In the genomic region with DNA sequence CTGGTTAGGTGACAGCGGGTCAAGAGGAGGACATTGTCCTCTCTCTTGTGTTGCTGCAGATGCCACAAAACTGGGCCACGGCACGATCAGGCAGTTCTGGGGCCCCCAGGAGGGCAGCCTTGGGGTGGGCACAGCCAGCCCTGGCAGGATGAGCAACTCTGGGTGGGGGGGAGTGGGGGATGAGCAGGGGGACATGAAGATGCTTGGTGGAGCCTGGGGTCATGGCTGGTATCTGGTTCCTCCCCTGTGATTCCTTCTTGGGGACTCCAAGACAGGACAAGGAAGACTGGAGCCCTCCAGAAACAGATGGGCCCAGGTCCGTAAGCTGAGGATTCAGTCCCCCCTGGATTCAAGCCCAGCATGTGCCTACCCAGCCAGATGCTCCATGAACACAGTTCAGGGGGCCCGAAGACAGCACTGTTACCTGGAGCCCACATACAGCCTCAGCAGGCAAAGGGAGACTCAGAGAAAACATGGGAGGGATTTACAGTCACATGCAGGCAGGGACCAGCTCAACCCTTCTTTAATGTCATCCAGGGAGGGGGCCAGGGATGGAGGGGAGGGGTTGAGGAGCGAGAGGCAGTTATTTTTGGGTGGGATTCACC, we compare ENCODE assay signal across 16 cellular contexts. TPM values are rescaled to one million over a fixed set of nuclear protein-coding genes. Genes with fewer than 3 reads are reported as not detected.
DNase-seq lines count a peak whose midpoint lies in the region; ATAC-seq, FAIRE-seq and TF ChIP-seq lines count a peak whose summit lies in the region.
"Had no signal": no experiment of that assay in that cellular context is flagged by ENCODE, and none has a peak within 500 bp of the region (broad histone marks: within the 10 kb centered on the region; RNA-seq: fewer than 3 reads in every experiment).

No MANE protein-coding gene starts in this region.

- peaks cover 36% of the 10 kb centered on the region for H3K4me1 Mint-ChIP-seq in activated T-helper 17 cell treated with anti-CD3 and anti-CD28 coated beads, Interleukin-2, amount 50 U/mL, for 72 hours
- H3K4me1 Mint-ChIP-seq: CD8-positive, alpha-beta memory T cell had no signal

- H3K27me3 Mint-ChIP-seq in activated T-helper 17 cell treated with anti-CD3 and anti-CD28 coated beads, Interleukin-2, amount 50 U/mL, for 72 hours: peaks cover 4% of the 10 kb centered on the region

- H3K4me3 Mint-ChIP-seq in activated T-helper 17 cell treated with anti-CD3 and anti-CD28 coated beads, Interleukin-2, amount 50 U/mL, for 72 hours: peak overlapping the region; percentile 82
- H3K4me3 Mint-ChIP-seq: CD8-positive, alpha-beta memory T cell had no signal

- H2AFZ ChIP-seq in HepG2 (ENCODE audit: low read length): no peak overlapping the region

- H3K27me3 ChIP-seq in HepG2 (ENCODE audit: control insufficient read depth in 1 of 2, insufficient read depth in 2 of 2, low read length in 2 of 2) (no peaks in the 10 kb centered on the region), neutrophil (no peaks in the 10 kb centered on the region)

- in situ Hi-C loops in HepG2 (cut with HindIII; ENCODE audit: extremely low pct_ligation_motif_present, low pct_unique_long_range_greater_than_20kb): loop anchor here (5.0 kb wide), 1 partner anchor 34 kb away; no protein-coding TSS in a partner anchor

- TF ChIP-seq CTCF in HepG2 (CRISPR knock-in tag; IDR thresholded peaks at IDR 0.05): no peak
- no peak for TF ChIP-seq CTCF in neutrophil (IDR thresholded peaks at IDR 0.05)

- CTCF ChIA-PET in HepG2 (lab: Yijun Ruan, JAX; ENCODE audit: low intra/inter-chr PET ratio, low total read pairs): interaction anchor here (1.1 kb wide), 1 partner anchor 35 kb away, joined by 4 read pairs; no protein-coding TSS in a partner anchor

- TF ChIP-seq EP300 in HepG2 (IDR thresholded peaks at IDR 0.05; ENCODE audit: low read depth in 2 of 2, low read length in 2 of 2): no peak
- no peak for TF ChIP-seq EP300 in HepG2 (CRISPR knock-in tag; IDR thresholded peaks at IDR 0.05; ENCODE audit: borderline replicate concordance)

- H3K27ac ChIP-seq in HepG2 (ENCODE audit: extremely low read length, insufficient read depth, low read length): peak overlapping the region; percentile 41
- peak overlapping the region; percentile 63 for H3K27ac ChIP-seq in neutrophil
- H3K27ac ChIP-seq: 22Rv1 had no signal

- no peak for ATAC-seq in activated T-helper 17 cell treated with anti-CD3 and anti-CD28 coated beads, Interleukin-2, amount 50 U/mL, for 72 hours (replicated peaks)
- ATAC-seq in HepG2: no peak

- WGBS in HepG2 (ENCODE audit: low lambda C conversion rate): 96% methylated on average over 4 of the region's 6 CpGs

- peak; percentile 37 for DNase-seq in DMS 273 (lab: John Stamatoyannopoulos, UW; ENCODE audit: unreplicated experiment)
- DNase-seq in DMS 273 treated with DMSO at 0.1 percent for 48 hours (lab: John Stamatoyannopoulos, UW): no peak
- DNase-seq in HepG2 (ENCODE audit: low spot score): no peak
- DNase-seq in NCI-H187 treated with DMSO at 0.1 percent for 48 hours (lab: John Stamatoyannopoulos, UW): no peak
- DNase-seq in pons (ENCODE audit: low spot score): no peak
- no peak for DNase-seq in GOT3 (lab: John Stamatoyannopoulos, UW)
- DNase-seq: Caco-2; CD8-positive, alpha-beta memory T cell had no signal

- peaks cover 43% of the 10 kb centered on the region for H3K36me3 Mint-ChIP-seq in activated T-helper 17 cell treated with anti-CD3 and anti-CD28 coated beads, Interleukin-2, amount 50 U/mL, for 72 hours (ENCODE audit: low read depth)
- H3K36me3 Mint-ChIP-seq: CD8-positive, alpha-beta memory T cell had no signal

- H3K4me1 ChIP-seq in HepG2 (ENCODE audit: insufficient read depth, low read length) (peaks cover 100% of the 10 kb centered on the region), neutrophil (ENCODE audit: control insufficient read depth in 1 of 2, insufficient read depth in 1 of 2, low read depth in 1 of 2, low read length in 1 of 2) (peaks cover 11 to 14% of the 10 kb centered on the region in 2 experiments)
- H3K4me1 ChIP-seq: Caco-2 had no signal

- H3K9me3 ChIP-seq in HepG2 (ENCODE audit: low read length) (no peaks in the 10 kb centered on the region), neutrophil (peaks cover 5% of the 10 kb centered on the region)
- H3K9me3 ChIP-seq: Caco-2 had no signal

- TF ChIP-seq RAD21 in HepG2 (CRISPR knock-in tag; IDR thresholded peaks at IDR 0.05): no peak

- no peak for FAIRE-seq in HepG2 (lab: Jason Lieb, UNC)
- FAIRE-seq: H54 had no signal

- no peak overlapping the region for H3K9ac ChIP-seq in HepG2 (ENCODE audit: insufficient read depth, low read depth, low read length)

- intact Hi-C loops in HepG2 (cut with micrococcal nuclease; ENCODE audit: unreplicated experiment): loop anchor here (1.0 to 10.0 kb wide), 4 partner anchors 33 to 243 kb away; no protein-coding TSS in a partner anchor

- POLR2A ChIA-PET in HepG2 (lab: Yijun Ruan, JAX): interaction anchor here (0.8 to 5.4 kb wide), 13 partner anchors 8 to 221 kb away, joined by 3 to 88 read pairs (median 6); partner anchors contain the start of genes SERPINA1 and SERPINA6

- peaks cover 29 to 49% of the 10 kb centered on the region in 2 experiments for H3K36me3 ChIP-seq in HepG2 (replicated peaks in 1 of 2; ENCODE audit: control insufficient read depth in 1 of 2, insufficient read depth in 2 of 2, low read length in 2 of 2)
- H3K36me3 ChIP-seq in neutrophil: peaks cover 72% of the 10 kb centered on the region

- H4K20me1 ChIP-seq in HepG2 (ENCODE audit: insufficient read depth, low read length): peaks cover 63% of the 10 kb centered on the region

- peaks cover 4% of the 10 kb centered on the region for H3K9me3 Mint-ChIP-seq in activated T-helper 17 cell treated with anti-CD3 and anti-CD28 coated beads, Interleukin-2, amount 50 U/mL, for 72 hours
- H3K9me3 Mint-ChIP-seq: CD8-positive, alpha-beta memory T cell had no signal

- H3K4me3 ChIP-seq in HepG2 (replicated peaks in 1 of 3; ENCODE audit: insufficient read depth in 1 of 3, low read depth in 2 of 3, low read length in 3 of 3) (no peak overlapping the region), neutrophil (ENCODE audit: low read depth in 1 of 2, low read length in 1 of 2) (no peak overlapping the region)

- H3K27ac Mint-ChIP-seq in activated T-helper 17 cell treated with anti-CD3 and anti-CD28 coated beads, Interleukin-2, amount 50 U/mL, for 72 hours: peak overlapping the region; percentile 84
- H3K27ac Mint-ChIP-seq: CD8-positive, alpha-beta memory T cell had no signal

- no TSS peak for BruUV-seq in HepG2 (replicated peaks; lab: Mats Ljungman, UMichigan)

- H3K79me2 ChIP-seq in HepG2 (ENCODE audit: insufficient read depth, low read length): peaks cover 11% of the 10 kb centered on the region

- peak; percentile 39 to 54; a peak in 2 of 4 replicates for TF ChIP-seq POLR2A in HepG2 (IDR thresholded peaks at IDR 0.05; ENCODE audit: insufficient read depth in 1 of 2, low read depth in 2 of 2, low read length in 2 of 2)

- H3K4me2 ChIP-seq in HepG2 (ENCODE audit: low read depth, low read length): no peak overlapping the region

RNA-seq across cellular contexts. Expression of gene SERPINA1, which starts 10.4 kb away (rescaled TPM):
- total RNA-seq in activated T-helper 17 cell treated with anti-CD3 and anti-CD28 coated beads, Interleukin-2, amount 50 U/mL, for 72 hours: 100 to 1,000 TPM in 1 of 2 donors, 1 to 10 TPM in 1; 1.3 to 160 TPM
- total RNA-seq in HepG2 (2016; rRNA removed; fragmentation: Illumina TruSeq; extraction: Trizol): 2,013 and 3,266 TPM in 2 replicates
- total RNA-seq in HepG2 (2016; cell fraction: cytosol; rRNA removed; fragmentation: Illumina TruSeq; extraction: Trizol; ENCODE audit: low read depth): 1,032 and 1,133 TPM in 2 replicates
- 1,778 and 3,168 TPM in 2 replicates for total RNA-seq in HepG2 (2016; cell fraction: insoluble cytoplasmic fraction; rRNA removed; fragmentation: Illumina TruSeq; extraction: Trizol)
- 2,429 and 2,540 TPM in 2 replicates for total RNA-seq in HepG2 (2016; cell fraction: membrane; rRNA removed; fragmentation: Illumina TruSeq; extraction: Trizol)
- 3,105 and 3,600 TPM in 2 replicates for total RNA-seq in HepG2 (2016; cell fraction: nucleus; rRNA removed; fragmentation: Illumina TruSeq; extraction: Trizol)
- 11,015 and 14,177 TPM in 2 replicates for polyA plus RNA-seq in HepG2 (2011; rRNA removed)
- polyA plus RNA-seq in HepG2 (2011; cell fraction: cytosol; rRNA removed): 9,533 and 11,655 TPM in 2 replicates
- 2,313 and 3,208 TPM in 2 replicates for polyA plus RNA-seq in HepG2 (2011; cell fraction: nucleus; rRNA removed)
- polyA plus RNA-seq in HepG2 (2012): 7,481 and 10,843 TPM in 2 replicates
- 4,767 and 4,962 TPM in 2 replicates for polyA plus RNA-seq in HepG2 (2016; cell fraction: cytosol; fragmentation: Illumina TruSeq; extraction: Trizol; ENCODE audit: low read depth)
- polyA plus RNA-seq in HepG2 (2016; cell fraction: insoluble cytoplasmic fraction; fragmentation: Illumina TruSeq; extraction: Trizol; ENCODE audit: low read depth): 4,118 and 4,730 TPM in 2 replicates
- polyA plus RNA-seq in HepG2 (2016; cell fraction: membrane; fragmentation: Illumina TruSeq; extraction: Trizol; ENCODE audit: low read depth): 6,083 and 6,679 TPM in 2 replicates
- 8,870 and 9,648 TPM in 2 replicates for polyA plus RNA-seq in HepG2 (2016; cell fraction: nucleus; fragmentation: Illumina TruSeq; extraction: Trizol; ENCODE audit: insufficient read depth, low read depth)
- polyA minus RNA-seq in HepG2 (2011; rRNA and poly(A)+ RNA removed; ENCODE audit: low replicate concordance): 7.6 and 11,192 TPM in 2 replicates
- 3,443 and 4,995 TPM in 2 replicates for polyA minus RNA-seq in HepG2 (2011; cell fraction: cytosol; rRNA and poly(A)+ RNA removed)
- polyA minus RNA-seq in HepG2 (2011; cell fraction: nucleus; rRNA and poly(A)+ RNA removed): 1,177 and 2,207 TPM in 2 replicates
- total RNA-seq: A673 had no signal
- polyA plus RNA-seq: CD8-positive, alpha-beta memory T cell had no signal

RNA-seq across cellular contexts. Expression of gene SERPINA2, which starts 11.5 kb away (rescaled TPM):
- total RNA-seq in activated T-helper 17 cell treated with anti-CD3 and anti-CD28 coated beads, Interleukin-2, amount 50 U/mL, for 72 hours: under 1 TPM in 1 of 2 donors, not detected in 1; 0.29 TPM
- total RNA-seq in HepG2 (2016; rRNA removed; fragmentation: Illumina TruSeq; extraction: Trizol): 0.24 TPM in 1 of 2 replicates, not detected in the other
- total RNA-seq in HepG2 (2016; cell fraction: cytosol; rRNA removed; fragmentation: Illumina TruSeq; extraction: Trizol; ENCODE audit: low read depth): not detected in 2 replicates
- 0.21 TPM in 1 of 2 replicates, not detected in the other for total RNA-seq in HepG2 (2016; cell fraction: insoluble cytoplasmic fraction; rRNA removed; fragmentation: Illumina TruSeq; extraction: Trizol)
- not detected in 2 replicates for total RNA-seq in HepG2 (2016; cell fraction: membrane; rRNA removed; fragmentation: Illumina TruSeq; extraction: Trizol)
- total RNA-seq in HepG2 (2016; cell fraction: nucleus; rRNA removed; fragmentation: Illumina TruSeq; extraction: Trizol): not detected in 2 replicates
- polyA plus RNA-seq in HepG2 (2011; rRNA removed): 0.08 TPM in 1 of 2 replicates, not detected in the other
- polyA plus RNA-seq in HepG2 (2011; cell fraction: cytosol; rRNA removed): not detected in 2 replicates
- 0.81 and 0.84 TPM in 2 replicates for polyA plus RNA-seq in HepG2 (2011; cell fraction: nucleus; rRNA removed)
- 0.17 TPM in 1 of 2 replicates, not detected in the other for polyA plus RNA-seq in HepG2 (2012)
- polyA plus RNA-seq in HepG2 (2016; cell fraction: cytosol; fragmentation: Illumina TruSeq; extraction: Trizol; ENCODE audit: low read depth): not detected in 2 replicates
- polyA plus RNA-seq in HepG2 (2016; cell fraction: insoluble cytoplasmic fraction; fragmentation: Illumina TruSeq; extraction: Trizol; ENCODE audit: low read depth): not detected in 2 replicates
- 0.21 TPM in 1 of 2 replicates, not detected in the other for polyA plus RNA-seq in HepG2 (2016; cell fraction: membrane; fragmentation: Illumina TruSeq; extraction: Trizol; ENCODE audit: low read depth)
- not detected in 2 replicates for polyA plus RNA-seq in HepG2 (2016; cell fraction: nucleus; fragmentation: Illumina TruSeq; extraction: Trizol; ENCODE audit: insufficient read depth, low read depth)
- polyA minus RNA-seq in HepG2 (2011; rRNA and poly(A)+ RNA removed; ENCODE audit: low replicate concordance): not detected in 2 replicates
- polyA minus RNA-seq in HepG2 (2011; cell fraction: cytosol; rRNA and poly(A)+ RNA removed): not detected in 2 replicates
- 0.87 and 1.4 TPM in 2 replicates for polyA minus RNA-seq in HepG2 (2011; cell fraction: nucleus; rRNA and poly(A)+ RNA removed)
- total RNA-seq: A673; Caco-2; CD8-positive, alpha-beta memory T cell; Daoy; HT1080 had no signal
- polyA plus RNA-seq: BJ; CD8-positive, alpha-beta memory T cell had no signal

RNA-seq across cellular contexts. Expression of gene SERPINA6, which starts 54.8 kb away (rescaled TPM):
- under 1 TPM in 1 of 2 donors, not detected in 1; 0.61 TPM for total RNA-seq in activated T-helper 17 cell treated with anti-CD3 and anti-CD28 coated beads, Interleukin-2, amount 50 U/mL, for 72 hours
- total RNA-seq in HepG2 (2016; rRNA removed; fragmentation: Illumina TruSeq; extraction: Trizol): 144 and 260 TPM in 2 replicates
- total RNA-seq in HepG2 (2016; cell fraction: cytosol; rRNA removed; fragmentation: Illumina TruSeq; extraction: Trizol; ENCODE audit: low read depth): 46.5 and 59.8 TPM in 2 replicates
- total RNA-seq in HepG2 (2016; cell fraction: insoluble cytoplasmic fraction; rRNA removed; fragmentation: Illumina TruSeq; extraction: Trizol): 147 and 255 TPM in 2 replicates
- 72.4 and 91.0 TPM in 2 replicates for total RNA-seq in HepG2 (2016; cell fraction: membrane; rRNA removed; fragmentation: Illumina TruSeq; extraction: Trizol)
- total RNA-seq in HepG2 (2016; cell fraction: nucleus; rRNA removed; fragmentation: Illumina TruSeq; extraction: Trizol): 209 and 232 TPM in 2 replicates
- 333 and 391 TPM in 2 replicates for polyA plus RNA-seq in HepG2 (2011; rRNA removed)
- 334 and 367 TPM in 2 replicates for polyA plus RNA-seq in HepG2 (2011; cell fraction: cytosol; rRNA removed)
- polyA plus RNA-seq in HepG2 (2011; cell fraction: nucleus; rRNA removed): 148 and 149 TPM in 2 replicates
- 165 and 183 TPM in 2 replicates for polyA plus RNA-seq in HepG2 (2012)
- polyA plus RNA-seq in HepG2 (2016; cell fraction: cytosol; fragmentation: Illumina TruSeq; extraction: Trizol; ENCODE audit: low read depth): 50.8 and 68.1 TPM in 2 replicates
- polyA plus RNA-seq in HepG2 (2016; cell fraction: insoluble cytoplasmic fraction; fragmentation: Illumina TruSeq; extraction: Trizol; ENCODE audit: low read depth): 148 and 161 TPM in 2 replicates
- 59.5 and 79.3 TPM in 2 replicates for polyA plus RNA-seq in HepG2 (2016; cell fraction: membrane; fragmentation: Illumina TruSeq; extraction: Trizol; ENCODE audit: low read depth)
- 298 and 309 TPM in 2 replicates for polyA plus RNA-seq in HepG2 (2016; cell fraction: nucleus; fragmentation: Illumina TruSeq; extraction: Trizol; ENCODE audit: insufficient read depth, low read depth)
- polyA minus RNA-seq in HepG2 (2011; rRNA and poly(A)+ RNA removed; ENCODE audit: low replicate concordance): 295 TPM in 1 of 2 replicates, not detected in the other
- 62.1 and 78.1 TPM in 2 replicates for polyA minus RNA-seq in HepG2 (2011; cell fraction: cytosol; rRNA and poly(A)+ RNA removed)
- polyA minus RNA-seq in HepG2 (2011; cell fraction: nucleus; rRNA and poly(A)+ RNA removed): 54.3 and 66.5 TPM in 2 replicates
- total RNA-seq: A673; CD8-positive, alpha-beta memory T cell had no signal
- polyA plus RNA-seq: BJ; CD8-positive, alpha-beta memory T cell had no signal

Comparison
In these comparisons a context has a peak if more than half of its experiments do, and no peak if none do; other contexts are left out.
1. RNA of gene SERPINA1, which starts 10.4 kb away (total RNA-seq): 1,032 to 3,600 TPM in HepG2; 1.3 to 160 TPM in activated T-helper 17 cell treated with anti-CD3 and anti-CD28 coated beads, Interleukin-2, amount 50 U/mL, for 72 hours; every median in the first group is over 4 times any median in the second.
2. RNA of gene SERPINA6, which starts 54.8 kb away (total RNA-seq): 46.5 to 260 TPM in HepG2; 0.61 TPM in activated T-helper 17 cell treated with anti-CD3 and anti-CD28 coated beads, Interleukin-2, amount 50 U/mL, for 72 hours; every median in the first group is over 10 times any median in the second.